ENCODE assay signal across 3 cellular contexts in genomic region chr4:3441501-3442459, GRCh38.
TF ChIP-seq lines count a peak whose summit lies in the region.

TSS of gene HGFAC (plus strand) at chr4:3441968. CDS start at chr4:3442002, 34 bp downstream.

TF ChIP-seq in HEK293, 187 proteins besides CTCF, POLR2A, EP300 and RAD21:
- TF ChIP-seq ZNF335 (tag by site-specific recombination; conservative IDR thresholded peaks at IDR 0.05) (peak; percentile 18; the same call in 1 of the 2 replicates), OSR2 (tag by site-specific recombination; IDR thresholded peaks at IDR 0.05) (no peak)
TF ChIP-seq in HEK293: peak in this region for 1.

TF ChIP-seq in H1, 55 proteins besides CTCF, POLR2A, EP300 and RAD21:
- TF ChIP-seq CBX5 (IDR thresholded peaks at IDR 0.05; ENCODE audit: low read depth, low read length) (no peak), SRF (IDR thresholded peaks at IDR 0.05; ENCODE audit: low read depth, low read length) (no peak), TBP (IDR thresholded peaks at IDR 0.05; ENCODE audit: low read depth, low read length) (no peak), SUZ12 (IDR thresholded peaks at IDR 0.05; ENCODE audit: low read length) (no peak), RNF2 (IDR thresholded peaks at IDR 0.05; ENCODE audit: borderline replicate concordance, low read depth, low read length, missing control alignments, poor library complexity, severe bottlenecking) (no peak), BRCA1 (IDR thresholded peaks at IDR 0.05; ENCODE audit: low read depth, low read length) (no peak)
TF ChIP-seq in H1: peak in this region for 0.

TF ChIP-seq in GM23338, 12 proteins besides CTCF, POLR2A, EP300 and RAD21:
- no peak for TF ChIP-seq JUNB (IDR thresholded peaks at IDR 0.05; ENCODE audit: unreplicated experiment)
- TF ChIP-seq, protein P1, sequence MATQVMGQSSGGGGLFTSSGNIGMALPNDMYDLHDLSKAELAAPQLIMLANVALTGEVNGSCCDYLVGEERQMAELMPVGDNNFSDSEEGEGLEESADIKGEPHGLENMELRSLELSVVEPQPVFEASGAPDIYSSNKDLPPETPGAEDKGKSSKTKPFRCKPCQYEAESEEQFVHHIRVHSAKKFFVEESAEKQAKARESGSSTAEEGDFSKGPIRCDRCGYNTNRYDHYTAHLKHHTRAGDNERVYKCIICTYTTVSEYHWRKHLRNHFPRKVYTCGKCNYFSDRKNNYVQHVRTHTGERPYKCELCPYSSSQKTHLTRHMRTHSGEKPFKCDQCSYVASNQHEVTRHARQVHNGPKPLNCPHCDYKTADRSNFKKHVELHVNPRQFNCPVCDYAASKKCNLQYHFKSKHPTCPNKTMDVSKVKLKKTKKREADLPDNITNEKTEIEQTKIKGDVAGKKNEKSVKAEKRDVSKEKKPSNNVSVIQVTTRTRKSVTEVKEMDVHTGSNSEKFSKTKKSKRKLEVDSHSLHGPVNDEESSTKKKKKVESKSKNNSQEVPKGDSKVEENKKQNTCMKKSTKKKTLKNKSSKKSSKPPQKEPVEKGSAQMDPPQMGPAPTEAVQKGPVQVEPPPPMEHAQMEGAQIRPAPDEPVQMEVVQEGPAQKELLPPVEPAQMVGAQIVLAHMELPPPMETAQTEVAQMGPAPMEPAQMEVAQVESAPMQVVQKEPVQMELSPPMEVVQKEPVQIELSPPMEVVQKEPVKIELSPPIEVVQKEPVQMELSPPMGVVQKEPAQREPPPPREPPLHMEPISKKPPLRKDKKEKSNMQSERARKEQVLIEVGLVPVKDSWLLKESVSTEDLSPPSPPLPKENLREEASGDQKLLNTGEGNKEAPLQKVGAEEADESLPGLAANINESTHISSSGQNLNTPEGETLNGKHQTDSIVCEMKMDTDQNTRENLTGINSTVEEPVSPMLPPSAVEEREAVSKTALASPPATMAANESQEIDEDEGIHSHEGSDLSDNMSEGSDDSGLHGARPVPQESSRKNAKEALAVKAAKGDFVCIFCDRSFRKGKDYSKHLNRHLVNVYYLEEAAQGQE (IDR thresholded peaks at IDR 0.05; ENCODE audit: unreplicated experiment): no peak
- TF ChIP-seq POLR2AphosphoS5 (IDR thresholded peaks at IDR 0.05; ENCODE audit: low read depth): no peak
- no peak for TF ChIP-seq ETS1 (IDR thresholded peaks at IDR 0.05)
- TF ChIP-seq, protein P2, sequence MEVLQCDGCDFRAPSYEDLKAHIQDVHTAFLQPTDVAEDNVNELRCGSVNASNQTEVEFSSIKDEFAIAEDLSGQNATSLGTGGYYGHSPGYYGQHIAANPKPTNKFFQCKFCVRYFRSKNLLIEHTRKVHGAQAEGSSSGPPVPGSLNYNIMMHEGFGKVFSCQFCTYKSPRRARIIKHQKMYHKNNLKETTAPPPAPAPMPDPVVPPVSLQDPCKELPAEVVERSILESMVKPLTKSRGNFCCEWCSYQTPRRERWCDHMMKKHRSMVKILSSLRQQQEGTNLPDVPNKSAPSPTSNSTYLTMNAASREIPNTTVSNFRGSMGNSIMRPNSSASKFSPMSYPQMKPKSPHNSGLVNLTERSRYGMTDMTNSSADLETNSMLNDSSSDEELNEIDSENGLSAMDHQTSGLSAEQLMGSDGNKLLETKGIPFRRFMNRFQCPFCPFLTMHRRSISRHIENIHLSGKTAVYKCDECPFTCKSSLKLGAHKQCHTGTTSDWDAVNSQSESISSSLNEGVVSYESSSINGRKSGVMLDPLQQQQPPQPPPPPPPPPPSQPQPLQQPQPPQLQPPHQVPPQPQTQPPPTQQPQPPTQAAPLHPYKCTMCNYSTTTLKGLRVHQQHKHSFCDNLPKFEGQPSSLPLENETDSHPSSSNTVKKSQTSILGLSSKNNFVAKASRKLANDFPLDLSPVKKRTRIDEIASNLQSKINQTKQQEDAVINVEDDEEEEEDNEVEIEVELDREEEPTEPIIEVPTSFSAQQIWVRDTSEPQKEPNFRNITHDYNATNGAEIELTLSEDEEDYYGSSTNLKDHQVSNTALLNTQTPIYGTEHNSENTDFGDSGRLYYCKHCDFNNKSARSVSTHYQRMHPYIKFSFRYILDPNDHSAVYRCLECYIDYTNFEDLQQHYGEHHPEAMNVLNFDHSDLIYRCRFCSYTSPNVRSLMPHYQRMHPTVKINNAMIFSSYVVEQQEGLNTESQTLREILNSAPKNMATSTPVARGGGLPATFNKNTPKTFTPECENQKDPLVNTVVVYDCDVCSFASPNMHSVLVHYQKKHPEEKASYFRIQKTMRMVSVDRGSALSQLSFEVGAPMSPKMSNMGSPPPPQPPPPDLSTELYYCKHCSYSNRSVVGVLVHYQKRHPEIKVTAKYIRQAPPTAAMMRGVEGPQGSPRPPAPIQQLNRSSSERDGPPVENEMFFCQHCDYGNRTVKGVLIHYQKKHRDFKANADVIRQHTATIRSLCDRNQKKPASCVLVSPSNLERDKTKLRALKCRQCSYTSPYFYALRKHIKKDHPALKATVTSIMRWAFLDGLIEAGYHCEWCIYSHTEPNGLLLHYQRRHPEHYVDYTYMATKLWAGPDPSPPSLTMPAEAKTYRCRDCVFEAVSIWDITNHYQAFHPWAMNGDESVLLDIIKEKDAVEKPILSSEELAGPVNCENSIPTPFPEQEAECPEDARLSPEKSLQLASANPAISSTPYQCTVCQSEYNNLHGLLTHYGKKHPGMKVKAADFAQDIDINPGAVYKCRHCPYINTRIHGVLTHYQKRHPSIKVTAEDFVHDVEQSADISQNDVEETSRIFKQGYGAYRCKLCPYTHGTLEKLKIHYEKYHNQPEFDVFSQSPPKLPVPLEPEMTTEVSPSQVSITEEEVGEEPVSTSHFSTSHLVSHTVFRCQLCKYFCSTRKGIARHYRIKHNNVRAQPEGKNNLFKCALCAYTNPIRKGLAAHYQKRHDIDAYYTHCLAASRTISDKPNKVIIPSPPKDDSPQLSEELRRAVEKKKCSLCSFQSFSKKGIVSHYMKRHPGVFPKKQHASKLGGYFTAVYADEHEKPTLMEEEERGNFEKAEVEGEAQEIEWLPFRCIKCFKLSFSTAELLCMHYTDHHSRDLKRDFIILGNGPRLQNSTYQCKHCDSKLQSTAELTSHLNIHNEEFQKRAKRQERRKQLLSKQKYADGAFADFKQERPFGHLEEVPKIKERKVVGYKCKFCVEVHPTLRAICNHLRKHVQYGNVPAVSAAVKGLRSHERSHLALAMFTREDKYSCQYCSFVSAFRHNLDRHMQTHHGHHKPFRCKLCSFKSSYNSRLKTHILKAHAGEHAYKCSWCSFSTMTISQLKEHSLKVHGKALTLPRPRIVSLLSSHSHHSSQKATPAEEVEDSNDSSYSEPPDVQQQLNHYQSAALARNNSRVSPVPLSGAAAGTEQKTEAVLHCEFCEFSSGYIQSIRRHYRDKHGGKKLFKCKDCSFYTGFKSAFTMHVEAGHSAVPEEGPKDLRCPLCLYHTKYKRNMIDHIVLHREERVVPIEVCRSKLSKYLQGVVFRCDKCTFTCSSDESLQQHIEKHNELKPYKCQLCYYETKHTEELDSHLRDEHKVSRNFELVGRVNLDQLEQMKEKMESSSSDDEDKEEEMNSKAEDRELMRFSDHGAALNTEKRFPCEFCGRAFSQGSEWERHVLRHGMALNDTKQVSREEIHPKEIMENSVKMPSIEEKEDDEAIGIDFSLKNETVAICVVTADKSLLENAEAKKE (CRISPR knock-in tag; IDR thresholded peaks at IDR 0.05): no peak
- no peak for TF ChIP-seq EZH2phosphoT487 (IDR thresholded peaks at IDR 0.05; ENCODE audit: unreplicated experiment)
- no peak for TF ChIP-seq ZNF331 (CRISPR knock-in tag; IDR thresholded peaks at IDR 0.05; ENCODE audit: low read depth)
- TF ChIP-seq CREB1 (CRISPR knock-in tag; IDR thresholded peaks at IDR 0.05; ENCODE audit: low read depth): no peak
- no peak for TF ChIP-seq NANOG (IDR thresholded peaks at IDR 0.05; ENCODE audit: borderline replicate concordance)
- no peak for TF ChIP-seq ZNF114 (CRISPR knock-in tag; IDR thresholded peaks at IDR 0.05)
- TF ChIP-seq EZH2 (IDR thresholded peaks at IDR 0.05; ENCODE audit: low read depth, unreplicated experiment): no peak
- no peak for TF ChIP-seq STAT1 (IDR thresholded peaks at IDR 0.05; ENCODE audit: unreplicated experiment)
